Comparison of ENCODE assay signal across 8 cellular contexts in the genomic region with DNA sequence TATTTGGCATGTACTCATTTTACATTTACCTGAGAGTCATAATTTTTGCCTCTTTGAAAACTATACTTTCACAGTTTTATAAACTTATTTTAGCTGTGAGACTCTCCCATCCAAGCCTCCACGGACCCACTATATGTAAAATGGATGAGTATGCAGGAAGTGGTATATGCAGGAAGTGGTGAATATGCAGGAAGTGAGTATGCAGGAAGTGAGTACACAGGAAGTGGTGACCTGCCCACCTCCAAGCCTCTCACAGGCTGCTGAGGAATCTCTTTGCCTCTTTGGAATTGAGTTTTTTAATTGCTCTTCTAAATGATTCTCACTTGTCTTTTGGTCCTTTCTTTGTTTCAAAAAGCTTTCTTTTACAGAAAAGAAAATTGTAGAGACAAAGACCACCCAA.
A peak's percentile ranks its signal among the peaks of the same experiment; 100 is the strongest.
DNase-seq lines count a peak whose midpoint lies in the region; ATAC-seq and TF ChIP-seq lines count a peak whose summit lies in the region.

No MANE protein-coding gene starts in this region.

- intact Hi-C loops in activated CD4-positive, alpha-beta T cell treated with anti-CD3 and anti-CD28 coated beads for 36 hours (cut with DNase I, micrococcal nuclease) = loop anchor here (2.0 to 5.0 kb wide), 3 partner anchors 84 to 111 kb away; a partner anchor contains a TSS
- intact Hi-C loops in vagina (cut with DNase I) = no loop called here
- intact Hi-C loops in tibial artery (cut with DNase I; ENCODE audit: low total_unique reads) = no loop called here

- CTCF ChIA-PET in activated CD4-positive, alpha-beta T cell treated with anti-CD3 and anti-CD28 coated beads for 36 hours (lab: Charles Lee) = interaction anchor here (0.6 to 1.5 kb wide), 3 partner anchors 16 to 699 kb away, joined by 3 read pairs; no protein-coding TSS in a partner anchor

- no peak overlapping the region for H3K27ac ChIP-seq in vagina
- H3K27ac ChIP-seq in tibial artery = no peak overlapping the region

- H3K4me1 ChIP-seq in vagina (no peaks in the 10 kb centered on the region), tibial artery (no peaks in the 10 kb centered on the region)

- H3K4me3 ChIP-seq in vagina = no peak overlapping the region
- H3K4me3 ChIP-seq in tibial artery = no peak overlapping the region

- TF ChIP-seq CTCF in vagina (IDR thresholded peaks at IDR 0.05) (no peak), tibial artery (IDR thresholded peaks at IDR 0.05) (no peak)

- peak overlapping the region; percentile 94 for H3K27ac Mint-ChIP-seq in activated CD4-positive, alpha-beta T cell treated with anti-CD3 and anti-CD28 coated beads for 36 hours
- peak overlapping the region; percentile 8 to 93 (median 84) for H3K27ac Mint-ChIP-seq in immature natural killer cell

- H3K4me3 Mint-ChIP-seq in activated CD4-positive, alpha-beta T cell treated with anti-CD3 and anti-CD28 coated beads for 36 hours = peak overlapping the region; percentile 45
- H3K4me3 Mint-ChIP-seq in immature natural killer cell = peak overlapping the region; percentile 57 to 80 (median 70)

- TF ChIP-seq POLR2A in vagina (IDR thresholded peaks at IDR 0.05) = no peak

- peaks cover 22% of the 10 kb centered on the region for H3K4me1 Mint-ChIP-seq in activated CD4-positive, alpha-beta T cell treated with anti-CD3 and anti-CD28 coated beads for 36 hours
- H3K4me1 Mint-ChIP-seq in immature natural killer cell = peaks cover 21 to 38% of the 10 kb centered on the region in 2 donors

- H3K9me3 Mint-ChIP-seq in activated CD4-positive, alpha-beta T cell treated with anti-CD3 and anti-CD28 coated beads for 36 hours (ENCODE audit: low read depth) = peaks cover 29% of the 10 kb centered on the region
- peaks cover 30 to 71% (median 51%) of the 10 kb centered on the region in 6 donors for H3K9me3 Mint-ChIP-seq in immature natural killer cell

- ATAC-seq in GM18873 (IDR thresholded peaks at IDR 0.05; ENCODE audit: low FRiP score, unreplicated experiment) (peak; percentile 75), HG03354 (IDR thresholded peaks at IDR 0.05; ENCODE audit: poor library complexity, severe bottlenecking, unreplicated experiment) (peak; percentile 81)
- ATAC-seq in activated CD4-positive, alpha-beta T cell treated with anti-CD3 and anti-CD28 coated beads for 36 hours = peak; percentile 99

- peak; percentile 68 for DNase-seq in activated CD4-positive, alpha-beta T cell treated with anti-CD3 and anti-CD28 coated beads for 36 hours
- DNase-seq in immature natural killer cell = peak; percentile 51 to 61 (median 56)
- DNase-seq in vagina (ENCODE audit: extremely low spot score in 2 of 2) = no peak
- DNase-seq in tibial artery = no peak
- no peak for DNase-seq in NCI-H524 (lab: John Stamatoyannopoulos, UW)
- DNase-seq in hypothalamus (lab: John Stamatoyannopoulos, UW) = no peak

- no peaks in the 10 kb centered on the region for H3K27me3 Mint-ChIP-seq in activated CD4-positive, alpha-beta T cell treated with anti-CD3 and anti-CD28 coated beads for 36 hours
- H3K27me3 Mint-ChIP-seq in immature natural killer cell (ENCODE audit: low read depth in 3 of 3) = peaks cover 3 to 13% (median 4%) of the 10 kb centered on the region in 3 donors

- H3K9me3 ChIP-seq in vagina = no peaks in the 10 kb centered on the region
- no peaks in the 10 kb centered on the region for H3K9me3 ChIP-seq in tibial artery

- H3K27me3 ChIP-seq in vagina (no peaks in the 10 kb centered on the region), tibial artery (no peaks in the 10 kb centered on the region)

- H3K36me3 Mint-ChIP-seq in activated CD4-positive, alpha-beta T cell treated with anti-CD3 and anti-CD28 coated beads for 36 hours (ENCODE audit: low read depth) = peaks cover 22% of the 10 kb centered on the region
- H3K36me3 Mint-ChIP-seq in immature natural killer cell = peaks cover 31 to 36% (median 35%) of the 10 kb centered on the region in 3 donors

- POLR2A ChIA-PET in activated CD4-positive, alpha-beta T cell treated with anti-CD3 and anti-CD28 coated beads for 36 hours (lab: Charles Lee) = interaction anchor here (0.9 kb wide), 1 partner anchor 10 kb away, joined by 3 read pairs; no protein-coding TSS in a partner anchor

- H3K36me3 ChIP-seq in vagina (no peaks in the 10 kb centered on the region), tibial artery (no peaks in the 10 kb centered on the region)

Comparison
In these comparisons a context has a peak if more than half of its experiments do, and no peak if none do; other contexts are left out.
1. DNase-seq: peak in activated CD4-positive, alpha-beta T cell treated with anti-CD3 and anti-CD28 coated beads for 36 hours (single experiment) and immature natural killer cell (3 of 3); none in vagina (0 of 2), tibial artery (0 of 2), NCI-H524 (0 of 2) and hypothalamus (0 of 51).
2. intact Hi-C loops: an anchor here in activated CD4-positive, alpha-beta T cell treated with anti-CD3 and anti-CD28 coated beads for 36 hours (2.0 to 5.0 kb wide); none called in vagina and tibial artery.
3. Peak in every context shown above with its lines, with median percentiles within 50 percentile points of each other: ATAC-seq.